18 cellular contexts compared by ENCODE assay signal in genomic region chr14:54094765-54095164, GRCh38.
DNase-seq lines count a peak whose midpoint lies in the region; ATAC-seq lines count a peak whose summit lies in the region.
"Had no signal": no experiment of that assay in that cellular context is flagged by ENCODE, and none has a peak within 500 bp of the region (broad histone marks: within the 10 kb centered on the region; RNA-seq: fewer than 3 reads in every experiment).

No MANE protein-coding gene starts in this region.

- no peaks in the 10 kb centered on the region for H3K27me3 ChIP-seq in H7 (ENCODE audit: control insufficient read depth, insufficient read depth, low read length)
- H3K27me3 ChIP-seq: MG63 had no signal

- DNase-seq in DMS 273 (lab: John Stamatoyannopoulos, UW; ENCODE audit: unreplicated experiment) (peak; percentile 6), DMS 273 treated with DMSO at 0.1 percent for 48 hours (lab: John Stamatoyannopoulos, UW) (no peak), M059J (ENCODE audit: low read depth) (peak; percentile 15), amniotic epithelial cell (ENCODE audit: low read depth) (peak; percentile 23), renal cortical epithelial cell (ENCODE audit: low read depth) (peak; percentile 15), H7 (no peak), T-helper 2 cell (no peak)
- DNase-seq in stimulated activated naive CD8-positive, alpha-beta T cell treated with anti-CD3 and anti-CD28 coated beads, Interleukin-15, Interleukin-2, amounts not matched to agents 100 U/mL and 50 U/mL, for 24 hours: no peak
- DNase-seq: AML-193, MG63, NCI-H1092 treated with DMSO at 0.1 percent for 48 hours, NCI-H2081 treated with DMSO at 0.1 percent for 48 hours, NCI-H510A, NCI-H774, SHP77 treated with DMSO at 0.1 percent for 48 hours, T-helper 1 cell had no signal

- no peak overlapping the region for H3K4me3 ChIP-seq in H7 (ENCODE audit: insufficient read depth, low read depth, low read length)
- H3K4me3 ChIP-seq: GM23338, MG63 had no signal

- no peak for ATAC-seq in stimulated activated naive CD8-positive, alpha-beta T cell treated with anti-CD3 and anti-CD28 coated beads, Interleukin-15, Interleukin-2, amounts not matched to agents 100 U/mL and 50 U/mL, for 24 hours
- ATAC-seq: GM23338, SK-N-SH treated with all-trans-retinoic acid at 6 μM for 48 hours had no signal

- H3K36me3 ChIP-seq in H7 (replicated peaks; ENCODE audit: control insufficient read depth, insufficient read depth, low read length): no peaks in the 10 kb centered on the region

Comparison
In these comparisons a context has a peak if more than half of its experiments do, and no peak if none do; other contexts are left out.
1. DNase-seq: peak in DMS 273 (single experiment), M059J (single experiment), amniotic epithelial cell (single experiment) and renal cortical epithelial cell (single experiment); none in DMS 273 treated with DMSO at 0.1 percent for 48 hours (single experiment), H7 (single experiment), stimulated activated naive CD8-positive, alpha-beta T cell treated with anti-CD3 and anti-CD28 coated beads, Interleukin-15, Interleukin-2, amounts not matched to agents 100 U/mL and 50 U/mL, for 24 hours (single experiment) and T-helper 2 cell (0 of 5).